Comparison of ENCODE assay signal across 2 cellular contexts in the genomic region with DNA sequence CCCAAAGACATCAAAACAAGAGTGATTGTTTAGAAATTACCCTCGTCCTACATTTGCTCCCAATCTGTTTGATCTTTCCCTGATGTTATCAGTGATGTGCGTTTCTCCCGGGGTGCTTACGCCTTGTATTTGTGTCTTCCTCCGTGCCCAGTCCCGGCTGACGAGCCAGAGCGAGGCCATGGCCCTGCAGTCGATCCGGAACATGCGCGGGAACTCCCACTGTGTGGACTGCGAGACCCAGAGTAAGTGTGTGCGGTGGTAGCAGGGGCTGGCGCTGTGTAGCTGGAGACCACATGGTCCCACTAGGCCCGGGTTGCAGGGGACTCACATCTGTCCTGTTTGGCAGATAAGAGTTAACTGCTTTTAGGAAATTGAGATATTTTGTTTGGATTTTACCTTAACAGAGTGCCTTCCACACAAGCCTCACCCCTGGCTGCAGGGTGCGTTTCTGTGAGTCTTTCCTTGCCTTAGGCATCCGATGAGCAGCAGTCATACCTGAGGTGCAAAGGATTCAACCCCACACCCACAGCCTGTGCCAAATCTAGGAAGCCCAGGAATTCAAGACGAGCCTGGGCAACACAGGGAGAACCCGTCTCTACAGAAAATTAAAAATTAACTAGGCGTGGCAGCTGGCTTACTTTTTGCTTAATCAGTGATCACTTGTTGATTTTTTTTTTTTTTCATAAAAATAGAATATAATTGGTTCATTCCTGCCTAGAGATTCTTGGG.
TF ChIP-seq lines count a peak whose summit lies in the region.

No MANE protein-coding gene starts in this region.

TF ChIP-seq in SK-N-SH, 30 proteins besides CTCF, POLR2A, EP300 and RAD21 (continued from another document):
- TF ChIP-seq, protein P1, sequence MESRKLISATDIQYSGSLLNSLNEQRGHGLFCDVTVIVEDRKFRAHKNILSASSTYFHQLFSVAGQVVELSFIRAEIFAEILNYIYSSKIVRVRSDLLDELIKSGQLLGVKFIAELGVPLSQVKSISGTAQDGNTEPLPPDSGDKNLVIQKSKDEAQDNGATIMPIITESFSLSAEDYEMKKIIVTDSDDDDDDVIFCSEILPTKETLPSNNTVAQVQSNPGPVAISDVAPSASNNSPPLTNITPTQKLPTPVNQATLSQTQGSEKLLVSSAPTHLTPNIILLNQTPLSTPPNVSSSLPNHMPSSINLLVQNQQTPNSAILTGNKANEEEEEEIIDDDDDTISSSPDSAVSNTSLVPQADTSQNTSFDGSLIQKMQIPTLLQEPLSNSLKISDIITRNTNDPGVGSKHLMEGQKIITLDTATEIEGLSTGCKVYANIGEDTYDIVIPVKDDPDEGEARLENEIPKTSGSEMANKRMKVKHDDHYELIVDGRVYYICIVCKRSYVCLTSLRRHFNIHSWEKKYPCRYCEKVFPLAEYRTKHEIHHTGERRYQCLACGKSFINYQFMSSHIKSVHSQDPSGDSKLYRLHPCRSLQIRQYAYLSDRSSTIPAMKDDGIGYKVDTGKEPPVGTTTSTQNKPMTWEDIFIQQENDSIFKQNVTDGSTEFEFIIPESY (IDR thresholded peaks at IDR 0.05; ENCODE audit: borderline replicate concordance, low read depth) = no peak
- TF ChIP-seq, protein P2, sequence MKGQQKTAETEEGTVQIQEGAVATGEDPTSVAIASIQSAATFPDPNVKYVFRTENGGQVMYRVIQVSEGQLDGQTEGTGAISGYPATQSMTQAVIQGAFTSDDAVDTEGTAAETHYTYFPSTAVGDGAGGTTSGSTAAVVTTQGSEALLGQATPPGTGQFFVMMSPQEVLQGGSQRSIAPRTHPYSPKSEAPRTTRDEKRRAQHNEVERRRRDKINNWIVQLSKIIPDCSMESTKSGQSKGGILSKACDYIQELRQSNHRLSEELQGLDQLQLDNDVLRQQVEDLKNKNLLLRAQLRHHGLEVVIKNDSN (IDR thresholded peaks at IDR 0.05; ENCODE audit: borderline replicate concordance, low read depth) = no peak

TF ChIP-seq in WTC11, 78 proteins besides CTCF, POLR2A, EP300 and RAD21 (continued from another document):
- TF ChIP-seq, protein P3, sequence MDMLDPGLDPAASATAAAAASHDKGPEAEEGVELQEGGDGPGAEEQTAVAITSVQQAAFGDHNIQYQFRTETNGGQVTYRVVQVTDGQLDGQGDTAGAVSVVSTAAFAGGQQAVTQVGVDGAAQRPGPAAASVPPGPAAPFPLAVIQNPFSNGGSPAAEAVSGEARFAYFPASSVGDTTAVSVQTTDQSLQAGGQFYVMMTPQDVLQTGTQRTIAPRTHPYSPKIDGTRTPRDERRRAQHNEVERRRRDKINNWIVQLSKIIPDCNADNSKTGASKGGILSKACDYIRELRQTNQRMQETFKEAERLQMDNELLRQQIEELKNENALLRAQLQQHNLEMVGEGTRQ (CRISPR knock-in tag; IDR thresholded peaks at IDR 0.05) = no peak
- TF ChIP-seq FOXK1 (CRISPR knock-in tag; IDR thresholded peaks at IDR 0.05) (no peak), NFATC4 (CRISPR knock-in tag; IDR thresholded peaks at IDR 0.05) (no peak), MXD4 (CRISPR knock-in tag; IDR thresholded peaks at IDR 0.05; ENCODE audit: borderline replicate concordance) (no peak), GABPB1 (CRISPR knock-in tag; IDR thresholded peaks at IDR 0.05) (no peak), IRF2 (CRISPR knock-in tag; IDR thresholded peaks at IDR 0.05; ENCODE audit: borderline replicate concordance, low read depth) (no peak), OVOL2 (CRISPR knock-in tag; IDR thresholded peaks at IDR 0.05; ENCODE audit: borderline replicate concordance) (no peak), SMAD3 (CRISPR knock-in tag; IDR thresholded peaks at IDR 0.05; ENCODE audit: borderline replicate concordance) (no peak)
- TF ChIP-seq, protein P4, sequence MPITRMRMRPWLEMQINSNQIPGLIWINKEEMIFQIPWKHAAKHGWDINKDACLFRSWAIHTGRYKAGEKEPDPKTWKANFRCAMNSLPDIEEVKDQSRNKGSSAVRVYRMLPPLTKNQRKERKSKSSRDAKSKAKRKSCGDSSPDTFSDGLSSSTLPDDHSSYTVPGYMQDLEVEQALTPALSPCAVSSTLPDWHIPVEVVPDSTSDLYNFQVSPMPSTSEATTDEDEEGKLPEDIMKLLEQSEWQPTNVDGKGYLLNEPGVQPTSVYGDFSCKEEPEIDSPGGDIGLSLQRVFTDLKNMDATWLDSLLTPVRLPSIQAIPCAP (CRISPR knock-in tag; IDR thresholded peaks at IDR 0.05) = no peak
- TF ChIP-seq, protein P5, sequence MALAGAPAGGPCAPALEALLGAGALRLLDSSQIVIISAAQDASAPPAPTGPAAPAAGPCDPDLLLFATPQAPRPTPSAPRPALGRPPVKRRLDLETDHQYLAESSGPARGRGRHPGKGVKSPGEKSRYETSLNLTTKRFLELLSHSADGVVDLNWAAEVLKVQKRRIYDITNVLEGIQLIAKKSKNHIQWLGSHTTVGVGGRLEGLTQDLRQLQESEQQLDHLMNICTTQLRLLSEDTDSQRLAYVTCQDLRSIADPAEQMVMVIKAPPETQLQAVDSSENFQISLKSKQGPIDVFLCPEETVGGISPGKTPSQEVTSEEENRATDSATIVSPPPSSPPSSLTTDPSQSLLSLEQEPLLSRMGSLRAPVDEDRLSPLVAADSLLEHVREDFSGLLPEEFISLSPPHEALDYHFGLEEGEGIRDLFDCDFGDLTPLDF (CRISPR knock-in tag; IDR thresholded peaks at IDR 0.05) = no peak
- TF ChIP-seq, protein P6, sequence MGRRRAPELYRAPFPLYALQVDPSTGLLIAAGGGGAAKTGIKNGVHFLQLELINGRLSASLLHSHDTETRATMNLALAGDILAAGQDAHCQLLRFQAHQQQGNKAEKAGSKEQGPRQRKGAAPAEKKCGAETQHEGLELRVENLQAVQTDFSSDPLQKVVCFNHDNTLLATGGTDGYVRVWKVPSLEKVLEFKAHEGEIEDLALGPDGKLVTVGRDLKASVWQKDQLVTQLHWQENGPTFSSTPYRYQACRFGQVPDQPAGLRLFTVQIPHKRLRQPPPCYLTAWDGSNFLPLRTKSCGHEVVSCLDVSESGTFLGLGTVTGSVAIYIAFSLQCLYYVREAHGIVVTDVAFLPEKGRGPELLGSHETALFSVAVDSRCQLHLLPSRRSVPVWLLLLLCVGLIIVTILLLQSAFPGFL (CRISPR knock-in tag; IDR thresholded peaks at IDR 0.05; ENCODE audit: borderline replicate concordance) = no peak
